ENCODE assay signal across 1 cellular context in the genomic region with DNA sequence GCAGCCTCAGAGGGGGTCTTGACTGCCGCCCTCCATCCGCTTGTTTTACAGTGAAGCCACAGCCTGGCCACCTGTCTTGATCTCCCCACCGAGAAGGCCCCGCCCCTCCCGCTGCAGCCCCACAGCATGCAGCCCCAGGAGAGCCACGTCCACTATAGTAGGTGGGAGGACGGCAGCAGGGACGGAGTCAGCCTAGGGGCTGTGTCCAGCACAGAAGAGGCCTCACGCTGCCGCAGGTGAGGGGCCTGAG.
TF ChIP-seq lines count a peak whose summit lies in the region.

No MANE protein-coding gene starts in this region.

TF ChIP-seq in IMR-90, 13 proteins besides CTCF, POLR2A, EP300 and RAD21:
- TF ChIP-seq MXI1 (IDR thresholded peaks at IDR 0.05; ENCODE audit: borderline replicate concordance, low read depth, low read length) (no peak), CEBPB (IDR thresholded peaks at IDR 0.05; ENCODE audit: low read depth, low read length) (no peak), FOS (IDR thresholded peaks at IDR 0.05; ENCODE audit: low read depth, low read length) (no peak), RFX5 (IDR thresholded peaks at IDR 0.05; ENCODE audit: low read depth, low read length) (no peak), CHD1 (IDR thresholded peaks at IDR 0.05; ENCODE audit: low read depth, low read length) (no peak), BHLHE40 (IDR thresholded peaks at IDR 0.05; ENCODE audit: low read depth, low read length) (no peak), MAFK (IDR thresholded peaks at IDR 0.05; ENCODE audit: low read depth, low read length) (no peak), NFE2L2 (IDR thresholded peaks at IDR 0.05; ENCODE audit: low read depth, low read length) (no peak), MAZ (IDR thresholded peaks at IDR 0.05; ENCODE audit: borderline replicate concordance, low read depth, low read length) (no peak), RCOR1 (IDR thresholded peaks at IDR 0.05; ENCODE audit: insufficient replicate concordance, low read length) (no peak)
- TF ChIP-seq, protein P1, sequence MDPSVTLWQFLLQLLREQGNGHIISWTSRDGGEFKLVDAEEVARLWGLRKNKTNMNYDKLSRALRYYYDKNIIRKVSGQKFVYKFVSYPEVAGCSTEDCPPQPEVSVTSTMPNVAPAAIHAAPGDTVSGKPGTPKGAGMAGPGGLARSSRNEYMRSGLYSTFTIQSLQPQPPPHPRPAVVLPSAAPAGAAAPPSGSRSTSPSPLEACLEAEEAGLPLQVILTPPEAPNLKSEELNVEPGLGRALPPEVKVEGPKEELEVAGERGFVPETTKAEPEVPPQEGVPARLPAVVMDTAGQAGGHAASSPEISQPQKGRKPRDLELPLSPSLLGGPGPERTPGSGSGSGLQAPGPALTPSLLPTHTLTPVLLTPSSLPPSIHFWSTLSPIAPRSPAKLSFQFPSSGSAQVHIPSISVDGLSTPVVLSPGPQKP (IDR thresholded peaks at IDR 0.05; ENCODE audit: borderline replicate concordance, low read depth, low read length), result no peak
- TF ChIP-seq, protein P2, sequence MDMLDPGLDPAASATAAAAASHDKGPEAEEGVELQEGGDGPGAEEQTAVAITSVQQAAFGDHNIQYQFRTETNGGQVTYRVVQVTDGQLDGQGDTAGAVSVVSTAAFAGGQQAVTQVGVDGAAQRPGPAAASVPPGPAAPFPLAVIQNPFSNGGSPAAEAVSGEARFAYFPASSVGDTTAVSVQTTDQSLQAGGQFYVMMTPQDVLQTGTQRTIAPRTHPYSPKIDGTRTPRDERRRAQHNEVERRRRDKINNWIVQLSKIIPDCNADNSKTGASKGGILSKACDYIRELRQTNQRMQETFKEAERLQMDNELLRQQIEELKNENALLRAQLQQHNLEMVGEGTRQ (IDR thresholded peaks at IDR 0.05; ENCODE audit: low read depth, low read length), result no peak
